ENCODE assay signal across 12 cellular contexts in the genomic region with DNA sequence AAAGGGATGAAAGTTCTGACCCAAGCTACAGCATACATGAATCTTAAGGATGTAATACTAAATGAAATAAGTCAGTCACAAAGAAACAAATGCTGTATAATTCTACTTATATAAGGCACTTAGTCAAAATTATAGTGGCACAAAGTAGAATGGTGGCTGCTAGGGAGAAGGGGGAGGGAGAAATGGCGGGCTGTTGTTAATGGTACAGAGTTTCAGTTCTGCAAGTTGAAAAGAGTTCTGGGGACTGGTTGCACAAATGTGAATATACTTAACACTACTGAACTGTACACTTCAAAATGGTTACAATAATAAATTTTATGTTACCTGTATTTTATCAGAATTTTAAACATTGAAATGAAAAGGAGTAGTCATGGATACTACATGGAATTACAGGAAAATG.
"Had no signal": no experiment of that assay in that cellular context is flagged by ENCODE, and none has a peak within 500 bp of the region (broad histone marks: within the 10 kb centered on the region; RNA-seq: fewer than 3 reads in every experiment).

No MANE protein-coding gene starts in this region.

- H3K36me3 Mint-ChIP-seq: natural killer cell; stimulated activated memory B cell treated with anti-CD40 and anti-IgM and Interleukin-4, amounts not matched to agents 10 μg/mL and 1 μg/mL and 100 μg/mL, for 72 hours had no signal

- H3K27me3 Mint-ChIP-seq: stimulated activated memory B cell treated with anti-CD40 and anti-IgM and Interleukin-4, amounts not matched to agents 10 μg/mL and 1 μg/mL and 100 μg/mL, for 72 hours had no signal

- H3K4me1 Mint-ChIP-seq: activated naive CD8-positive, alpha-beta T cell treated with anti-CD3 and anti-CD28 coated beads, Interleukin-2, amount 50 U/mL, for 24 hours; natural killer cell; stimulated activated memory B cell treated with anti-CD40 and anti-IgM and Interleukin-4, amounts not matched to agents 10 μg/mL and 1 μg/mL and 100 μg/mL, for 72 hours had no signal

- H3K4me3 ChIP-seq: thyroid gland had no signal

- H3K4me3 Mint-ChIP-seq: activated naive CD4-positive, alpha-beta T cell treated with anti-CD3 and anti-CD28 coated beads for 36 hours; activated naive CD8-positive, alpha-beta T cell treated with anti-CD3 and anti-CD28 coated beads, Interleukin-2, amount 50 U/mL, for 24 hours; natural killer cell; stimulated activated memory B cell treated with anti-CD40 and anti-IgM and Interleukin-4, amounts not matched to agents 10 μg/mL and 1 μg/mL and 100 μg/mL, for 72 hours had no signal

- H3K27ac Mint-ChIP-seq: activated naive CD4-positive, alpha-beta T cell treated with anti-CD3 and anti-CD28 coated beads for 36 hours; activated naive CD8-positive, alpha-beta T cell treated with anti-CD3 and anti-CD28 coated beads, Interleukin-2, amount 50 U/mL, for 24 hours; natural killer cell; stimulated activated memory B cell treated with anti-CD40 and anti-IgM and Interleukin-4, amounts not matched to agents 10 μg/mL and 1 μg/mL and 100 μg/mL, for 72 hours had no signal

- ATAC-seq: activated naive CD8-positive, alpha-beta T cell treated with anti-CD3 and anti-CD28 coated beads, Interleukin-2, amount 50 U/mL, for 24 hours; left ventricle myocardium superior; natural killer cell; stimulated activated memory B cell treated with anti-CD40 and anti-IgM and Interleukin-4, amounts not matched to agents 10 μg/mL and 1 μg/mL and 100 μg/mL, for 72 hours had no signal

- DNase-seq: activated CD4-positive, alpha-beta T cell treated with anti-CD3 and anti-CD28 coated beads, Interleukin-2, amount 50 U/mL, for 1 hour; activated CD8-positive, alpha-beta memory T cell treated with anti-CD3 and anti-CD28 coated beads for 24 hours; activated naive CD4-positive, alpha-beta T cell treated with anti-CD3 and anti-CD28 coated beads for 36 hours; activated naive CD8-positive, alpha-beta T cell treated with anti-CD3 and anti-CD28 coated beads, Interleukin-2, amount 50 U/mL, for 24 hours; foreskin melanocyte; left ventricle myocardium superior; mesenchymal stem cell; natural killer cell; stimulated activated CD4-positive, alpha-beta T cell treated with anti-CD3 and anti-CD28 coated beads, Interleukin-12 subunit alpha, Interleukin-12 subunit beta, amount 100 ng/mL, for 4 hours; stimulated activated CD4-positive, alpha-beta T cell treated with anti-CD3 and anti-CD28 coated beads, Interleukin-2, amount 100 ng/mL, for 48 hours; thyroid gland had no signal
